ENCODE assay signal across 11 cellular contexts in the genomic region with DNA sequence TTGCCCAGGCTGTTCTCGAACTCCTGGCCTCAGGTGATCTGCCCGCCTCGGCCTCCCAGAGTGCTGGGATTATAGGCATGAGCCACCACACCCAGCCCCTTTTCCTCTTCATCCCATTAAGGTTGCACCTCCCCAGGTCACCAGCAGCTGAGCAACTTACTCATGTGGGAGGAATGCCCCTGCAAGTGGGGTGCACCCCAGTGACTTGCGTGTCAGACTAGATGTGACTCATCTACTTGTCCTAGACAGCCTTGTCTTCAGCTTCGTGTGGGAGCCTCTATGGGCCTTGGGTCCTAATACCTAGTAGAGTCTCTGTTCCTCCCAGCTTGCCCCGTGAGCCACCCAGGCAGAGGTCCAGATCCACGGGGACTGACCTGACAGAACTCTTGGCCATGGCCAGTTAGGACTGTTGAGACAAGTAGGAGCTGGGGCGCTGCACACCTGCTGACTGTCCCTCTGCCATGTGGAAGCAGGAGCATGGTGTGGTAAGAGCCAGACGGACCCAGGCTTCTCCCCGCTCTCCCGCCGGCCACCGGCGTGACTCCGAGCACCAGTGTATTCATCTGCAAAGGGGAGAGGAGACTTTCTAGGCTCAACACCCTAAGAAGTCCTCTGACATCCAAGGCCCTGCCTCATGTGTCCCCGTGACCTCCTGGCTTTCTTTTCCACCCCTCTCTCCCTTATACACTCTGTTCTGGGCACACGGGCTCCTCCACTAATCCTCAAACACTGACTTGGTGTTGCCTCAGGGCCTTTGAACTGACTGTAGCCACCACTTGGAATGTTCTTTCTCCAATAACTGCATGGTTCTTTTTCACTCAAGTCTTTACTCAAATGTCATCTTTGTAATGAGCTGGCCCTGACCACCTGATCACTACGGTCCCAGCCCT. TPM values are rescaled to one million over a fixed set of nuclear protein-coding genes. Genes with fewer than 3 reads are reported as not detected.
A peak's percentile ranks its signal among the peaks of the same experiment; 100 is the strongest.
DNase-seq lines count a peak whose midpoint lies in the region; ATAC-seq, FAIRE-seq and TF ChIP-seq lines count a peak whose summit lies in the region.
"Had no signal": no experiment of that assay in that cellular context is flagged by ENCODE, and none has a peak within 500 bp of the region (broad histone marks: within the 10 kb centered on the region; RNA-seq: fewer than 3 reads in every experiment).

No MANE protein-coding gene starts in this region.

- CTCF ChIA-PET in activated naive CD4-positive, alpha-beta T cell treated with anti-CD3 and anti-CD28 coated beads for 36 hours (lab: Charles Lee): interaction anchor here (1.1 to 1.4 kb wide), 3 partner anchors 10 to 109 kb away, joined by 3 to 4 read pairs (median 3); a partner anchor contains a TSS
- CTCF ChIA-PET in activated naive CD4-positive, alpha-beta T cell treated with anti-CD3 and anti-CD28 coated beads, Interleukin-2, amount 10 ng/mL, durations not matched to agents 7 days and 5 days (lab: Charles Lee): interaction anchor here (1.1 to 1.2 kb wide), 2 partner anchors 21 to 105 kb away, joined by 3 to 4 read pairs; no protein-coding TSS in a partner anchor

- H3K27me3 Mint-ChIP-seq in activated naive CD4-positive, alpha-beta T cell treated with anti-CD3 and anti-CD28 coated beads for 36 hours (ENCODE audit: low read depth): peaks cover 8% of the 10 kb centered on the region
- peaks cover 73% of the 10 kb centered on the region for H3K27me3 Mint-ChIP-seq in activated naive CD4-positive, alpha-beta T cell treated with anti-CD3 and anti-CD28 coated beads, Interleukin-2, amount 10 ng/mL, durations not matched to agents 7 days and 5 days
- H3K27me3 Mint-ChIP-seq in stimulated activated naive B cell treated with anti-CD40 and anti-IgM and Interleukin-4, amounts not matched to agents 10 μg/mL and 1 μg/mL and 100 μg/mL, for 72 hours: peaks cover 32 to 37% of the 10 kb centered on the region in 2 donors
- peaks cover 31 to 38% (median 37%) of the 10 kb centered on the region in 3 donors for H3K27me3 Mint-ChIP-seq in CD14-positive monocyte (ENCODE audit: low read depth in 3 of 3)

- no peak overlapping the region for H3K4me3 Mint-ChIP-seq in activated naive CD4-positive, alpha-beta T cell treated with anti-CD3 and anti-CD28 coated beads for 36 hours
- H3K4me3 Mint-ChIP-seq in activated naive CD4-positive, alpha-beta T cell treated with anti-CD3 and anti-CD28 coated beads, Interleukin-2, amount 10 ng/mL, durations not matched to agents 7 days and 5 days: no peak overlapping the region
- no peak overlapping the region for H3K4me3 Mint-ChIP-seq in stimulated activated naive B cell treated with anti-CD40 and anti-IgM and Interleukin-4, amounts not matched to agents 10 μg/mL and 1 μg/mL and 100 μg/mL, for 72 hours
- no peak overlapping the region for H3K4me3 Mint-ChIP-seq in CD14-positive monocyte

- no peaks in the 10 kb centered on the region for H3K9me3 Mint-ChIP-seq in activated naive CD4-positive, alpha-beta T cell treated with anti-CD3 and anti-CD28 coated beads for 36 hours
- H3K9me3 Mint-ChIP-seq in activated naive CD4-positive, alpha-beta T cell treated with anti-CD3 and anti-CD28 coated beads, Interleukin-2, amount 10 ng/mL, durations not matched to agents 7 days and 5 days: no peaks in the 10 kb centered on the region
- no peaks in the 10 kb centered on the region for H3K9me3 Mint-ChIP-seq in stimulated activated naive B cell treated with anti-CD40 and anti-IgM and Interleukin-4, amounts not matched to agents 10 μg/mL and 1 μg/mL and 100 μg/mL, for 72 hours
- peaks cover 0 to 2% (median 0%) of the 10 kb centered on the region in 7 donors for H3K9me3 Mint-ChIP-seq in CD14-positive monocyte

- no peak overlapping the region for H3K27ac Mint-ChIP-seq in activated naive CD4-positive, alpha-beta T cell treated with anti-CD3 and anti-CD28 coated beads for 36 hours
- H3K27ac Mint-ChIP-seq in activated naive CD4-positive, alpha-beta T cell treated with anti-CD3 and anti-CD28 coated beads, Interleukin-2, amount 10 ng/mL, durations not matched to agents 7 days and 5 days: no peak overlapping the region
- H3K27ac Mint-ChIP-seq in stimulated activated naive B cell treated with anti-CD40 and anti-IgM and Interleukin-4, amounts not matched to agents 10 μg/mL and 1 μg/mL and 100 μg/mL, for 72 hours: no peak overlapping the region
- peak overlapping the region in 2 of 7 donors; percentile 10 to 42 for H3K27ac Mint-ChIP-seq in CD14-positive monocyte

- peak; percentile 68 for DNase-seq in activated naive CD4-positive, alpha-beta T cell treated with anti-CD3 and anti-CD28 coated beads for 36 hours
- no peak for DNase-seq in activated naive CD4-positive, alpha-beta T cell treated with anti-CD3 and anti-CD28 coated beads, Interleukin-2, amount 10 ng/mL, durations not matched to agents 7 days and 5 days
- DNase-seq in RCC 7860 (ENCODE audit: low spot score): peak; percentile 98
- no peak for DNase-seq in stimulated activated naive B cell treated with anti-CD40 and anti-IgM and Interleukin-4, amounts not matched to agents 10 μg/mL and 1 μg/mL and 100 μg/mL, for 72 hours
- DNase-seq in DMS79 (lab: John Stamatoyannopoulos, UW): no peak
- no peak for DNase-seq in cardiac septum (ENCODE audit: low spot score)
- no peak for DNase-seq in CD14-positive monocyte (ENCODE audit: low spot score)
- DNase-seq: activated T-cell treated with anti-CD3 and anti-CD28 coated beads for 4 hours, NCI-H2081 treated with DMSO at 0.1 percent for 48 hours had no signal

- no peak for TF ChIP-seq CTCF in CD14-positive monocyte (IDR thresholded peaks at IDR 0.05)

- no peaks in the 10 kb centered on the region for H3K36me3 Mint-ChIP-seq in activated naive CD4-positive, alpha-beta T cell treated with anti-CD3 and anti-CD28 coated beads for 36 hours (ENCODE audit: low read depth)
- no peaks in the 10 kb centered on the region for H3K36me3 Mint-ChIP-seq in activated naive CD4-positive, alpha-beta T cell treated with anti-CD3 and anti-CD28 coated beads, Interleukin-2, amount 10 ng/mL, durations not matched to agents 7 days and 5 days
- H3K36me3 Mint-ChIP-seq in stimulated activated naive B cell treated with anti-CD40 and anti-IgM and Interleukin-4, amounts not matched to agents 10 μg/mL and 1 μg/mL and 100 μg/mL, for 72 hours: no peaks in the 10 kb centered on the region
- no peaks in the 10 kb centered on the region for H3K36me3 Mint-ChIP-seq in CD14-positive monocyte

- ATAC-seq in esophagus mucosa: peak; percentile 91
- ATAC-seq in stimulated activated naive B cell treated with anti-CD40 and anti-IgM and Interleukin-4, amounts not matched to agents 10 μg/mL and 1 μg/mL and 100 μg/mL, for 72 hours (replicated peaks): peak; percentile 36 to 42

- intact Hi-C loops in activated naive CD4-positive, alpha-beta T cell treated with anti-CD3 and anti-CD28 coated beads for 36 hours (cut with micrococcal nuclease): loop anchor here (5.0 kb wide), 1 partner anchor 51 kb away; no protein-coding TSS in a partner anchor
- intact Hi-C loops in cardiac septum (cut with DNase I) (loop anchor here (5.0 kb wide), 1 partner anchor 66 kb away; no protein-coding TSS in a partner anchor), CD14-positive monocyte (cut with micrococcal nuclease) (no loop called here)

- FAIRE-seq in RCC 7860 (lab: Jason Lieb, UNC): peak; percentile 88
- FAIRE-seq: kidney had no signal

- peaks cover 4% of the 10 kb centered on the region for H3K4me1 Mint-ChIP-seq in activated naive CD4-positive, alpha-beta T cell treated with anti-CD3 and anti-CD28 coated beads for 36 hours (ENCODE audit: low read depth)
- H3K4me1 Mint-ChIP-seq in activated naive CD4-positive, alpha-beta T cell treated with anti-CD3 and anti-CD28 coated beads, Interleukin-2, amount 10 ng/mL, durations not matched to agents 7 days and 5 days: peaks cover 13% of the 10 kb centered on the region
- peaks cover 0 to 4% of the 10 kb centered on the region in 2 donors for H3K4me1 Mint-ChIP-seq in stimulated activated naive B cell treated with anti-CD40 and anti-IgM and Interleukin-4, amounts not matched to agents 10 μg/mL and 1 μg/mL and 100 μg/mL, for 72 hours
- H3K4me1 Mint-ChIP-seq in CD14-positive monocyte: peaks cover 9% of the 10 kb centered on the region

RNA-seq across cellular contexts. Expression of a gene that starts 11.6 kb away (rescaled TPM):
- 10 to 100 TPM; 22.7 to 26.3 TPM for total RNA-seq in activated naive CD4-positive, alpha-beta T cell treated with anti-CD3 and anti-CD28 coated beads for 36 hours
- total RNA-seq in esophagus mucosa: 25.2 TPM
- total RNA-seq in cardiac septum: 23.8 TPM
- 1 to 10 TPM; 1.4 to 3.6 TPM for polyA plus RNA-seq in CD14-positive monocyte

RNA-seq across cellular contexts. Expression of a gene that starts 53.9 kb away (rescaled TPM):
- 1 to 10 TPM; 3.8 to 3.9 TPM for total RNA-seq in activated naive CD4-positive, alpha-beta T cell treated with anti-CD3 and anti-CD28 coated beads for 36 hours
- total RNA-seq in esophagus mucosa (3.8 TPM), cardiac septum (5.7 TPM)
- polyA plus RNA-seq in CD14-positive monocyte: 1 to 10 TPM; 2.5 TPM

Comparison
In these comparisons a context has a peak if more than half of its experiments do, and no peak if none do; other contexts are left out.
1. DNase-seq: peak in activated naive CD4-positive, alpha-beta T cell treated with anti-CD3 and anti-CD28 coated beads for 36 hours (single experiment) and RCC 7860 (single experiment); none in activated naive CD4-positive, alpha-beta T cell treated with anti-CD3 and anti-CD28 coated beads, Interleukin-2, amount 10 ng/mL, durations not matched to agents 7 days and 5 days (single experiment), stimulated activated naive B cell treated with anti-CD40 and anti-IgM and Interleukin-4, amounts not matched to agents 10 μg/mL and 1 μg/mL and 100 μg/mL, for 72 hours (single experiment), DMS79 (single experiment), cardiac septum (single experiment) and CD14-positive monocyte (single experiment).
2. intact Hi-C loops: an anchor here in activated naive CD4-positive, alpha-beta T cell treated with anti-CD3 and anti-CD28 coated beads for 36 hours (5.0 kb wide) and cardiac septum (5.0 kb wide); none called in CD14-positive monocyte.